ENCODE assay signal across 8 cellular contexts in genomic region chr12:62934799-62935674, GRCh38. TPM values are rescaled to one million over a fixed set of nuclear protein-coding genes. Genes with fewer than 3 reads are reported as not detected.
DNase-seq lines count a peak whose midpoint lies in the region; ATAC-seq, FAIRE-seq and TF ChIP-seq lines count a peak whose summit lies in the region.

TSS of gene PPM1H (minus strand) at chr12:62935150. CDS start at chr12:62934736, 414 bp downstream.

- peak; percentile 16 for DNase-seq in AG10803 (ENCODE audit: low read depth)
- peak; percentile 29 for DNase-seq in NCI-H1694 treated with DMSO at 0.1 percent for 48 hours (lab: John Stamatoyannopoulos, UW)
- peak; percentile 59 for DNase-seq in UCSD-AML1 (lab: John Stamatoyannopoulos, UW; ENCODE audit: unreplicated experiment)
- DNase-seq in H1 (ENCODE audit: low read depth in 1 of 2, low spot score in 2 of 2): peak; percentile 82 to 94
- DNase-seq in lung (ENCODE audit: low spot score): peak; percentile 84
- DNase-seq in stimulated activated naive CD8-positive, alpha-beta T cell treated with anti-CD3 and anti-CD28 coated beads, Interleukin-15, Interleukin-2, amounts not matched to agents 100 U/mL and 50 U/mL, for 24 hours: peak; percentile 33

- H3K27me3 ChIP-seq in H1 (replicated peaks in 1 of 4; ENCODE audit: control insufficient read depth in 3 of 4, extremely low read depth in 1 of 4, insufficient read depth in 3 of 4, low read length in 3 of 4): no peaks in the 10 kb centered on the region; a peak in 1 of 7 replicates
- no peaks in the 10 kb centered on the region for H3K27me3 ChIP-seq in lung (ENCODE audit: control insufficient read depth, insufficient read depth)

- peak; percentile 28 for FAIRE-seq in H1 (lab: Jason Lieb, UNC)

- TF ChIP-seq CTCF in AG10803 (conservative IDR thresholded peaks at IDR 0.05; ENCODE audit: low read length) (no peak; the same call in 1 of the 2 replicates), H1 (IDR thresholded peaks at IDR 0.05; ENCODE audit: control extremely low read depth in 1 of 3, insufficient read depth in 1 of 3, low read depth in 1 of 3, low read length in 3 of 3) (peak; percentile 84 to 90 (median 89)), lung (IDR thresholded peaks at IDR 0.05; ENCODE audit: control extremely low read depth, extremely low read depth) (no peak)

- no peak within 1 kb of the TSS for H3K56ac ChIP-seq in H1 (replicated peaks; ENCODE audit: insufficient read length, low read depth, low read length)

- ATAC-seq in GM18517 (IDR thresholded peaks at IDR 0.05; ENCODE audit: unreplicated experiment) (peak; percentile 78), HG02973 (IDR thresholded peaks at IDR 0.05; ENCODE audit: unreplicated experiment) (peak; percentile 75), lung (ENCODE audit: insufficient read depth, low FRiP score) (peak; percentile 87)
- peak; percentile 72 for ATAC-seq in stimulated activated naive CD8-positive, alpha-beta T cell treated with anti-CD3 and anti-CD28 coated beads, Interleukin-15, Interleukin-2, amounts not matched to agents 100 U/mL and 50 U/mL, for 24 hours

- H3K79me2 ChIP-seq in H1 (ENCODE audit: control insufficient read depth in 1 of 2, insufficient read depth in 2 of 2, low read length in 2 of 2): peaks cover 0 to 34% of the 10 kb centered on the region in 2 experiments; a peak in 2 of 4 replicates

- no peak within 1 kb of the TSS for H2AK5ac ChIP-seq in H1 (ENCODE audit: low read depth, low read length)

- POLR2A ChIA-PET in H1 (lab: Charles Lee; ENCODE audit: partially characterized antibody): interaction anchor here (0.5 to 3.2 kb wide), 10 partner anchors 10 to 846 kb away, joined by 3 to 9 read pairs (median 3); no protein-coding TSS in a partner anchor

- H3K4me1 ChIP-seq in H1 (replicated peaks in 1 of 4; ENCODE audit: control insufficient read depth in 3 of 4, insufficient read depth in 4 of 4, low read length in 3 of 4): peaks cover 0 to 13% (median 2%) of the 10 kb centered on the region in 4 experiments; a peak in 5 of 7 replicates
- peaks cover 0 to 2% of the 10 kb centered on the region in 2 donors for H3K4me1 ChIP-seq in lung (ENCODE audit: control insufficient read depth in 2 of 2, insufficient read depth in 2 of 2, low read length in 2 of 2)

- H2AFZ ChIP-seq in H1 (ENCODE audit: low read length): peak within 1 kb of the TSS; percentile 95

- H3K36me3 ChIP-seq in H1 (ENCODE audit: control insufficient read depth in 2 of 4, insufficient read depth in 4 of 4, low read length in 3 of 4) (no peaks in the 10 kb centered on the region), lung (ENCODE audit: control insufficient read depth in 2 of 2, insufficient read depth in 2 of 2, low read length in 2 of 2) (no peaks in the 10 kb centered on the region)

- TF ChIP-seq POLR2A in H1 (IDR thresholded peaks at IDR 0.05; ENCODE audit: control extremely low read depth in 1 of 2, low read depth in 2 of 2, low read length in 2 of 2): peak in 1 of 2 experiments; percentile 60; a peak in 2 of 3 replicates

- no peak within 1 kb of the TSS for H3K4ac ChIP-seq in H1 (replicated peaks; ENCODE audit: insufficient read length, low read depth, low read length)

- H3K4me3 ChIP-seq in AG10803 (ENCODE audit: low read length) (peak within 1 kb of the TSS; percentile 63), H1 (ENCODE audit: extremely low read depth in 1 of 4, insufficient read depth in 2 of 4, low read depth in 3 of 4, low read length in 4 of 4) (peak within 1 kb of the TSS; percentile 68 to 88 (median 83)), lung (peak within 1 kb of the TSS; percentile 69)

- H3K9me3 ChIP-seq in H1 (ENCODE audit: insufficient read depth in 2 of 2, low read depth in 1 of 2, low read length in 1 of 2) (no peaks in the 10 kb centered on the region), lung (ENCODE audit: control insufficient read depth in 2 of 2, insufficient read depth in 1 of 2, low read length in 1 of 2) (no peaks in the 10 kb centered on the region)

- H4K91ac ChIP-seq in H1 (replicated peaks; ENCODE audit: insufficient read length, low read length): peak within 1 kb of the TSS; percentile 48

- H4K20me1 ChIP-seq in H1 (replicated peaks in 1 of 2; ENCODE audit: control insufficient read depth in 1 of 2, insufficient read depth in 2 of 2, low read length in 2 of 2): peaks cover 0 to 1% of the 10 kb centered on the region in 2 experiments

- H2BK15ac ChIP-seq in H1 (ENCODE audit: low read length): no peak within 1 kb of the TSS

- no peak within 1 kb of the TSS for H2BK120ac ChIP-seq in H1 (replicated peaks; ENCODE audit: low read depth, low read length)

- 2% methylated on average over 47 of the region's 69 CpGs; no CpG with 5 or more reads in 1 of the 2 experiments for WGBS in H1 (ENCODE audit: extremely low coverage in 1 of 2, insufficient coverage in 1 of 2, insufficient read length in 1 of 2, insufficient replicate concordance in 2 of 2, low coverage in 1 of 2, low lambda C conversion rate in 2 of 2, missing lambda C conversion rate in 1 of 2), 2 experiments
- 2% methylated on average over 37 to 69 of the region's 69 CpGs for WGBS in lung, 2 donors

- peaks cover 11% of the 10 kb centered on the region for H3K23me2 ChIP-seq in H1 (ENCODE audit: low read depth, low read length)

- peak within 1 kb of the TSS; percentile 73; the same call in 1 of the 2 replicates for H2BK5ac ChIP-seq in H1 (ENCODE audit: low read depth, low read length)

- H3K27ac ChIP-seq in H1 (ENCODE audit: low read depth, low read length) (no peak within 1 kb of the TSS), lung (ENCODE audit: low read depth in 1 of 2, low read length in 1 of 2) (peak within 1 kb of the TSS in 1 of 2 donors; percentile 34)

- H4K5ac ChIP-seq in H1 (ENCODE audit: insufficient read length, low read depth, low read length): peak within 1 kb of the TSS; percentile 82

- H2BK12ac ChIP-seq in H1 (ENCODE audit: low read depth, low read length): 0 out of 2 replicates have a peak within 1 kb of the TSS, but pooled peaks have one; percentile 31

- TF ChIP-seq RAD21 in H1 (IDR thresholded peaks at IDR 0.05 in 1 of 2, conservative IDR thresholded peaks at IDR 0.05 in 1 of 2; ENCODE audit: low read depth in 2 of 2, low read length in 2 of 2): peak; percentile 69 to 73

- TF ChIP-seq EP300 in H1 (IDR thresholded peaks at IDR 0.05; ENCODE audit: borderline replicate concordance in 1 of 2, low read depth in 2 of 2, low read length in 2 of 2): peak in 1 of 2 experiments; percentile 84; a peak in 1 of 3 replicates

- H3K9ac ChIP-seq in H1 (replicated peaks in 1 of 4; ENCODE audit: extremely low read depth in 1 of 4, low read depth in 3 of 4, low read length in 3 of 4): peak within 1 kb of the TSS; percentile 43 to 70 (median 52); a peak in 6 of 7 replicates

- no peak within 1 kb of the TSS for H2BK20ac ChIP-seq in H1 (ENCODE audit: low read length)

- no peak within 1 kb of the TSS for H3K23ac ChIP-seq in H1 (ENCODE audit: insufficient read length)

- no peaks in the 10 kb centered on the region for H3K79me1 ChIP-seq in H1 (ENCODE audit: low read depth, low read length)

- CTCF ChIA-PET in H1 (lab: Charles Lee; ENCODE audit: partially characterized antibody): interaction anchor here (0.7 to 4.5 kb wide), 38 partner anchors 9 to 483 kb away, joined by 3 to 29 read pairs (median 4); partner anchors contain the start of gene AVPR1A

- peak within 1 kb of the TSS; percentile 88 to 91 for H3K4me2 ChIP-seq in H1 (ENCODE audit: insufficient read depth in 1 of 2, low read depth in 2 of 2, low read length in 2 of 2)

- peak within 1 kb of the TSS; percentile 91 for H3K18ac ChIP-seq in H1 (ENCODE audit: extremely low read depth, low read length)

- peak within 1 kb of the TSS; percentile 81 for H4K8ac ChIP-seq in H1 (ENCODE audit: extremely low read depth, insufficient read depth, low read length)

- H3K14ac ChIP-seq in H1 (ENCODE audit: insufficient read length): no peak within 1 kb of the TSS

TF ChIP-seq in H1, 55 proteins besides CTCF, POLR2A, EP300 and RAD21 (continues in another document):
- TF ChIP-seq CREB1 (IDR thresholded peaks at IDR 0.05) (peak; percentile 63), FOSL1 (IDR thresholded peaks at IDR 0.05; ENCODE audit: insufficient read depth, low read depth, low read length) (no peak), TAF1 (IDR thresholded peaks at IDR 0.05; ENCODE audit: low read depth, low read length) (peak; percentile 77), GTF2F1 (IDR thresholded peaks at IDR 0.05; ENCODE audit: borderline replicate concordance, low read depth, low read length) (no peak), USF2 (IDR thresholded peaks at IDR 0.05; ENCODE audit: low read length) (peak; percentile 91), EZH2 (IDR thresholded peaks at IDR 0.05; ENCODE audit: low read depth, low read length, severe bottlenecking) (no peak), TBP (IDR thresholded peaks at IDR 0.05; ENCODE audit: low read depth, low read length) (peak; percentile 44), SP1 (IDR thresholded peaks at IDR 0.05; ENCODE audit: low read depth, low read length) (peak; percentile 34; the same call in 1 of the 2 replicates), KDM1A (IDR thresholded peaks at IDR 0.05; ENCODE audit: borderline replicate concordance, low read length) (peak; percentile 76; the same call in 1 of the 2 replicates), MAX (IDR thresholded peaks at IDR 0.05) (peak; percentile 95), YY1 (IDR thresholded peaks at IDR 0.05; ENCODE audit: low read depth, low read length) (0 out of 2 replicates have a peak, but pooled peaks have one; percentile 61)

RNA-seq across cellular contexts. Expression of gene PPM1H, which starts in this region (rescaled TPM):
- total RNA-seq in H1 (2021; fragmentation: NEBNext Ultra II Directional; extraction: Animal tissue kit (Norgen Biotek cat#: 25700)): 35.6 and 36.1 TPM in 2 replicates
- polyA plus RNA-seq in H1 (2011; rRNA removed) (16.4 and 17.3 TPM in 2 replicates), lung (1 to 10 TPM; 2.0 to 2.4 TPM)
- 15.5 TPM for polyA plus RNA-seq in H1 (2011; cell fraction: cytosol; rRNA removed)
- polyA plus RNA-seq in H1 (2011; cell fraction: nucleus; rRNA removed): 19.3 TPM
- 16.8 to 23.0 TPM (median 19.0 TPM) in 4 replicates for polyA plus RNA-seq in H1 (2012, experiment 1 of 2)
- polyA plus RNA-seq in H1 (2012, experiment 2 of 2): 5.3 TPM
- polyA plus RNA-seq in H1 (2013, experiment 1 of 2): 15.7 TPM
- 17.2 TPM for polyA plus RNA-seq in H1 (2013, experiment 2 of 2)
- 28.9 and 31.2 TPM in 2 replicates for polyA minus RNA-seq in H1 (2011; rRNA and poly(A)+ RNA removed)
- 47.5 TPM for polyA minus RNA-seq in H1 (2011; cell fraction: cytosol; rRNA and poly(A)+ RNA removed)
- 26.1 TPM for polyA minus RNA-seq in H1 (2011; cell fraction: nucleus; rRNA and poly(A)+ RNA removed)
- 10 to 100 TPM in 1 of 2 donors, 1 to 10 TPM in 1; 9.0 to 11.2 TPM for total RNA-seq in lung

Comparison
In these comparisons a context has a peak if more than half of its experiments do, and no peak if none do; other contexts are left out.
1. DNase-seq: peak in every context shown above with its lines; median percentile 88 in H1; 84 in lung; 59 in UCSD-AML1; 33 in stimulated activated naive CD8-positive, alpha-beta T cell treated with anti-CD3 and anti-CD28 coated beads, Interleukin-15, Interleukin-2, amounts not matched to agents 100 U/mL and 50 U/mL, for 24 hours; 29 in NCI-H1694 treated with DMSO at 0.1 percent for 48 hours; 16 in AG10803.
2. CTCF ChIP-seq: peak in H1 (3 of 3); none in AG10803 (single experiment) and lung (single experiment).
3. Peak in every context shown above with its lines, with median percentiles within 50 percentile points of each other: H3K4me3 ChIP-seq and ATAC-seq.